Comparison of ENCODE assay signal across 18 cellular contexts in genomic region chr15:32887090-32887489, GRCh38.
"Had no signal": no experiment of that assay in that cellular context is flagged by ENCODE, and none has a peak within 500 bp of the region (broad histone marks: within the 10 kb centered on the region; RNA-seq: fewer than 3 reads in every experiment).

No MANE protein-coding gene starts in this region.

- H3K4me1 Mint-ChIP-seq: activated B cell treated with CpG ODN at 0.5 μM for 24 hours; brain; stimulated activated effector memory CD8-positive, alpha-beta T cell treated with anti-CD3 and anti-CD28 coated beads, Interleukin-12 subunit alpha, Interleukin-12 subunit beta, amount 100 ng/mL, for 72 hours had no signal

- H3K36me3 Mint-ChIP-seq: activated naive CD8-positive, alpha-beta T cell; brain; stimulated activated effector memory CD8-positive, alpha-beta T cell treated with anti-CD3 and anti-CD28 coated beads, Interleukin-12 subunit alpha, Interleukin-12 subunit beta, amount 100 ng/mL, for 72 hours had no signal

- H3K9me3 Mint-ChIP-seq: activated B cell treated with CpG ODN at 0.5 μM for 24 hours; naive thymus-derived CD4-positive, alpha-beta T cell; stimulated activated effector memory CD8-positive, alpha-beta T cell treated with anti-CD3 and anti-CD28 coated beads, Interleukin-12 subunit alpha, Interleukin-12 subunit beta, amount 100 ng/mL, for 72 hours had no signal

- H3K9me3 ChIP-seq: heart left ventricle, neutrophil had no signal

- H3K27ac ChIP-seq: heart left ventricle, neutrophil had no signal

- H3K4me3 ChIP-seq: heart left ventricle had no signal

- DNase-seq: activated B cell treated with CpG ODN at 0.5 μM for 24 hours; activated CD4-positive, alpha-beta T cell treated with anti-CD3 and anti-CD28 coated beads for 48 hours; activated CD8-positive, alpha-beta memory T cell treated with anti-CD3 and anti-CD28 coated beads, Interleukin-2, amount 50 U/mL, for 4 hours; activated CD8-positive, alpha-beta T cell treated with anti-CD3 and anti-CD28 coated beads, Interleukin-2, amount 10 ng/mL, durations not matched to agents 7 days and 5 days; activated gamma-delta T cell treated with Interleukin-2 at 50 U/mL for 16 hours; amniotic stem cell; central memory CD4-positive, alpha-beta T cell; cortex of kidney; effector CD8-positive, alpha-beta T cell; heart left ventricle; left colon; naive thymus-derived CD4-positive, alpha-beta T cell; T-helper 17 cell; trophoblast cell had no signal

- H3K4me1 ChIP-seq: heart left ventricle had no signal

- H3K4me3 Mint-ChIP-seq: activated B cell treated with CpG ODN at 0.5 μM for 24 hours; activated CD8-positive, alpha-beta T cell treated with anti-CD3 and anti-CD28 coated beads, Interleukin-2, amount 10 ng/mL, durations not matched to agents 7 days and 5 days; activated naive CD8-positive, alpha-beta T cell; brain; naive thymus-derived CD4-positive, alpha-beta T cell; stimulated activated effector memory CD8-positive, alpha-beta T cell treated with anti-CD3 and anti-CD28 coated beads, Interleukin-12 subunit alpha, Interleukin-12 subunit beta, amount 100 ng/mL, for 72 hours; T-helper 17 cell had no signal

- ATAC-seq: activated CD8-positive, alpha-beta T cell treated with anti-CD3 and anti-CD28 coated beads, Interleukin-2, amount 10 ng/mL, durations not matched to agents 7 days and 5 days; heart left ventricle; left colon; naive thymus-derived CD4-positive, alpha-beta T cell; stimulated activated effector memory CD8-positive, alpha-beta T cell treated with anti-CD3 and anti-CD28 coated beads, Interleukin-12 subunit alpha, Interleukin-12 subunit beta, amount 100 ng/mL, for 72 hours; T-helper 17 cell had no signal

- H3K27me3 Mint-ChIP-seq: activated B cell treated with CpG ODN at 0.5 μM for 24 hours; activated naive CD8-positive, alpha-beta T cell; naive thymus-derived CD4-positive, alpha-beta T cell; T-helper 17 cell had no signal

- H3K36me3 ChIP-seq: heart left ventricle, neutrophil had no signal

- H3K27me3 ChIP-seq: heart left ventricle, neutrophil had no signal

- H3K27ac Mint-ChIP-seq: activated B cell treated with CpG ODN at 0.5 μM for 24 hours; activated CD8-positive, alpha-beta T cell treated with anti-CD3 and anti-CD28 coated beads, Interleukin-2, amount 10 ng/mL, durations not matched to agents 7 days and 5 days; activated naive CD8-positive, alpha-beta T cell; naive thymus-derived CD4-positive, alpha-beta T cell; stimulated activated effector memory CD8-positive, alpha-beta T cell treated with anti-CD3 and anti-CD28 coated beads, Interleukin-12 subunit alpha, Interleukin-12 subunit beta, amount 100 ng/mL, for 72 hours; T-helper 17 cell had no signal
